In genomic region chr19:49468199-49468598, GRCh38 we compare ENCODE assay signal across 12 cellular contexts. TPM values are rescaled to one million over a fixed set of nuclear protein-coding genes. Genes with fewer than 3 reads are reported as not detected.
DNase-seq lines count a peak whose midpoint lies in the region; ATAC-seq and TF ChIP-seq lines count a peak whose summit lies in the region.
"Had no signal": no experiment of that assay in that cellular context is flagged by ENCODE, and none has a peak within 500 bp of the region (broad histone marks: within the 10 kb centered on the region; RNA-seq: fewer than 3 reads in every experiment).

No MANE protein-coding gene starts in this region.

- CTCF ChIA-PET in HEK293 (lab: Yijun Ruan, JAX), result no interaction called here

- no peak overlapping the region for H3K4me3 Mint-ChIP-seq in dendritic cell treated with granulocyte-macrophage colony-stimulating factor and Interleukin-4, amounts not matched to agents 40 ng/mL and 50 ng/mL, for 4 days

- no peaks in the 10 kb centered on the region for H3K27me3 ChIP-seq in BLaER1 treated with 17β-estradiol and CSF1 and Interleukin-3, amounts not matched to agents 10 nM and 100 nM
- H3K27me3 ChIP-seq in parathyroid adenoma (ENCODE audit: control insufficient read depth, insufficient read depth, low read length) (no peaks in the 10 kb centered on the region), smooth muscle cell (ENCODE audit: low read depth) (no peaks in the 10 kb centered on the region)
- H3K27me3 ChIP-seq: SJCRH30 had no signal

- intact Hi-C loops in dendritic cell treated with granulocyte-macrophage colony-stimulating factor and Interleukin-4, amounts not matched to agents 40 ng/mL and 50 ng/mL, for 4 days (cut with micrococcal nuclease), result no loop called here

- DNase-seq in smooth muscle cell (lab: John Stamatoyannopoulos, UW; ENCODE audit: unreplicated experiment), result no peak
- no peak for DNase-seq in NCI-H69 (lab: John Stamatoyannopoulos, UW)
- DNase-seq in AG20443 (ENCODE audit: low spot score), result no peak
- DNase-seq: NCI-H510A treated with DMSO at 0.1 percent for 48 hours had no signal

- H3K9ac ChIP-seq in BLaER1 treated with 17β-estradiol and CSF1 and Interleukin-3, amounts not matched to agents 10 nM and 100 nM, result peak overlapping the region; percentile 12 to 68 (median 53); a peak in 20 of 22 replicates
- no peak overlapping the region for H3K9ac ChIP-seq in parathyroid adenoma
- H3K9ac ChIP-seq in smooth muscle cell (ENCODE audit: low read depth), result no peak overlapping the region

- H3K4me3 ChIP-seq in BLaER1 treated with 17β-estradiol and CSF1 and Interleukin-3, amounts not matched to agents 10 nM and 100 nM, result peak overlapping the region in 3 of 10 experiments; percentile 31 to 45 (median 39); a peak in 4 of 20 replicates
- H3K4me3 ChIP-seq in HEK293 (ENCODE audit: low read depth, low read length) (no peak overlapping the region), parathyroid adenoma (ENCODE audit: low read depth, low read length) (no peak overlapping the region), smooth muscle cell (no peak overlapping the region)
- H3K4me3 ChIP-seq: SJCRH30 had no signal

- peak overlapping the region; percentile 72 to 94 (median 90) for H3K4me2 ChIP-seq in BLaER1 treated with 17β-estradiol and CSF1 and Interleukin-3, amounts not matched to agents 10 nM and 100 nM
- H3K4me2 ChIP-seq in parathyroid adenoma (ENCODE audit: low read length) (no peak overlapping the region), smooth muscle cell (no peak overlapping the region)

- peaks cover 76% of the 10 kb centered on the region for H3K36me3 Mint-ChIP-seq in dendritic cell treated with granulocyte-macrophage colony-stimulating factor and Interleukin-4, amounts not matched to agents 40 ng/mL and 50 ng/mL, for 4 days (ENCODE audit: low read depth)

- H3K27ac ChIP-seq in BLaER1 treated with 17β-estradiol and CSF1 and Interleukin-3, amounts not matched to agents 10 nM and 100 nM, result peak overlapping the region in 10 of 11 experiments; percentile 67 to 82 (median 78); a peak in 21 of 22 replicates
- H3K27ac ChIP-seq in HEK293 (ENCODE audit: extremely low read depth, low read depth, low read length) (peak overlapping the region; percentile 40; the same call in 1 of the 2 replicates), parathyroid adenoma (peak overlapping the region; percentile 43), smooth muscle cell (ENCODE audit: low read depth) (no peak overlapping the region)
- H3K27ac ChIP-seq: SJCRH30 had no signal

- peak overlapping the region; percentile 71 for H3K27ac Mint-ChIP-seq in dendritic cell treated with granulocyte-macrophage colony-stimulating factor and Interleukin-4, amounts not matched to agents 40 ng/mL and 50 ng/mL, for 4 days

- no peaks in the 10 kb centered on the region for H3K27me3 Mint-ChIP-seq in dendritic cell treated with granulocyte-macrophage colony-stimulating factor and Interleukin-4, amounts not matched to agents 40 ng/mL and 50 ng/mL, for 4 days

- H3K36me3 ChIP-seq in BLaER1 treated with 17β-estradiol and CSF1 and Interleukin-3, amounts not matched to agents 10 nM and 100 nM, result peaks cover 31 to 44% (median 36%) of the 10 kb centered on the region in 11 experiments
- H3K36me3 ChIP-seq in HEK293 (ENCODE audit: control insufficient read depth in 2 of 2, insufficient read depth in 1 of 2, low read length in 2 of 2) (peaks cover 6 to 13% of the 10 kb centered on the region in 2 experiments; a peak in 2 of 3 replicates), parathyroid adenoma (ENCODE audit: control insufficient read depth, insufficient read depth, low read length) (no peaks in the 10 kb centered on the region), smooth muscle cell (ENCODE audit: low read depth) (no peaks in the 10 kb centered on the region)
- H3K36me3 ChIP-seq: SJCRH30 had no signal

- no peaks in the 10 kb centered on the region for H3K79me2 ChIP-seq in parathyroid adenoma
- no peaks in the 10 kb centered on the region for H3K79me2 ChIP-seq in smooth muscle cell (ENCODE audit: low read depth)

- H4K20me1 ChIP-seq in BLaER1 treated with 17β-estradiol and CSF1 and Interleukin-3, amounts not matched to agents 10 nM and 100 nM, result peaks cover 0 to 15% (median 0%) of the 10 kb centered on the region in 11 experiments; a peak in 6 of 22 replicates
- H4K20me1 ChIP-seq in smooth muscle cell (ENCODE audit: low read depth), result no peaks in the 10 kb centered on the region

- no peak overlapping the region for H2AFZ ChIP-seq in parathyroid adenoma
- H2AFZ ChIP-seq in smooth muscle cell (ENCODE audit: low read depth), result no peak overlapping the region

- ATAC-seq in GM18498 (IDR thresholded peaks at IDR 0.05; ENCODE audit: unreplicated experiment), result no peak

- no peaks in the 10 kb centered on the region for H3K9me3 Mint-ChIP-seq in dendritic cell treated with granulocyte-macrophage colony-stimulating factor and Interleukin-4, amounts not matched to agents 40 ng/mL and 50 ng/mL, for 4 days

- TF ChIP-seq CTCF in HEK293 (tag by site-specific recombination; IDR thresholded peaks at IDR 0.05) (no peak), parathyroid adenoma (IDR thresholded peaks at IDR 0.05) (no peak), smooth muscle cell (IDR thresholded peaks at IDR 0.05; ENCODE audit: borderline replicate concordance, insufficient read depth, poor library complexity, severe bottlenecking) (no peak)

- no peaks in the 10 kb centered on the region for H3K9me3 ChIP-seq in BLaER1 treated with 17β-estradiol and CSF1 and Interleukin-3, amounts not matched to agents 10 nM and 100 nM (replicated peaks in 1 of 11)
- H3K9me3 ChIP-seq in HEK293 (ENCODE audit: control insufficient read depth, insufficient read depth, low read depth, low read length) (no peaks in the 10 kb centered on the region), parathyroid adenoma (ENCODE audit: control insufficient read depth, low read length) (no peaks in the 10 kb centered on the region), smooth muscle cell (replicated peaks; ENCODE audit: low read depth) (no peaks in the 10 kb centered on the region)
- H3K9me3 ChIP-seq: SJCRH30 had no signal

- POLR2A ChIA-PET in HEK293 (lab: Yijun Ruan, JAX), result no interaction called here

- 84% methylated on average over 19 of the region's 19 CpGs for WGBS in smooth muscle cell (ENCODE audit: low lambda C conversion rate)

- peaks cover 48 to 77% (median 69%) of the 10 kb centered on the region in 10 experiments for H3K4me1 ChIP-seq in BLaER1 treated with 17β-estradiol and CSF1 and Interleukin-3, amounts not matched to agents 10 nM and 100 nM
- 0 out of 2 replicates have a peak, but pooled peaks cover 5% of the 10 kb centered on the region for H3K4me1 ChIP-seq in HEK293 (ENCODE audit: control insufficient read depth, insufficient read depth, low read length)
- H3K4me1 ChIP-seq in parathyroid adenoma, result no peaks in the 10 kb centered on the region
- H3K4me1 ChIP-seq in smooth muscle cell (ENCODE audit: low read depth), result no peaks in the 10 kb centered on the region

- no peaks in the 10 kb centered on the region for H3F3A ChIP-seq in smooth muscle cell (ENCODE audit: low read depth)

- peaks cover 34% of the 10 kb centered on the region for H3K4me1 Mint-ChIP-seq in dendritic cell treated with granulocyte-macrophage colony-stimulating factor and Interleukin-4, amounts not matched to agents 40 ng/mL and 50 ng/mL, for 4 days (ENCODE audit: low read depth)

TF ChIP-seq in HEK293, 187 proteins besides CTCF, POLR2A, EP300 and RAD21 (continues in another document):
- no peak for TF ChIP-seq ZNF558 (tag by site-specific recombination; IDR thresholded peaks at IDR 0.05)
- TF ChIP-seq ZNF580 (tag by site-specific recombination; IDR thresholded peaks at IDR 0.05), result no peak
- TF ChIP-seq ZBTB21 (tag by site-specific recombination; IDR thresholded peaks at IDR 0.05), result no peak
- no peak for TF ChIP-seq ZNF571 (tag by site-specific recombination; IDR thresholded peaks at IDR 0.05)
- no peak for TF ChIP-seq ZNF621 (tag by site-specific recombination; IDR thresholded peaks at IDR 0.05)

RNA-seq across cellular contexts. Expression of gene FLT3LG, which starts 5.8 kb away (rescaled TPM):
- 0.27 and 0.45 TPM in 2 replicates for total RNA-seq in smooth muscle cell
- polyA plus RNA-seq in smooth muscle cell, result 0.85 and 2.0 TPM in 2 replicates
- polyA plus RNA-seq: neural cell had no signal

RNA-seq across cellular contexts. Expression of gene ALDH16A1, which starts 15.2 kb away (rescaled TPM):
- total RNA-seq in smooth muscle cell, result 10.5 and 18.6 TPM in 2 replicates
- 24.6 and 24.7 TPM in 2 replicates for polyA plus RNA-seq in smooth muscle cell

RNA-seq across cellular contexts. Expression of gene PIH1D1, which starts 16.6 kb away (rescaled TPM):
- total RNA-seq in smooth muscle cell, result 54.7 and 77.1 TPM in 2 replicates
- polyA plus RNA-seq in smooth muscle cell, result 84.9 and 89.8 TPM in 2 replicates

RNA-seq across cellular contexts. Expression of gene RPL13A, which starts 19.2 kb away (rescaled TPM):
- total RNA-seq in smooth muscle cell, result 1,134 and 1,154 TPM in 2 replicates
- 732 and 818 TPM in 2 replicates for polyA plus RNA-seq in smooth muscle cell

RNA-seq across cellular contexts. Expression of gene SLC17A7, which starts 26.9 kb away (rescaled TPM):
- 0.04 and 0.54 TPM in 2 replicates for total RNA-seq in smooth muscle cell
- 0.39 TPM in 1 of 2 replicates, not detected in the other for polyA plus RNA-seq in smooth muscle cell
- total RNA-seq: M059J had no signal

Comparison
In these comparisons a context has a peak if more than half of its experiments do, and no peak if none do; other contexts are left out.
1. H3K4me2 ChIP-seq: peak in BLaER1 treated with 17β-estradiol and CSF1 and Interleukin-3, amounts not matched to agents 10 nM and 100 nM (11 of 11); none in parathyroid adenoma (single experiment) and smooth muscle cell (single experiment).
2. H3K9ac ChIP-seq: peak in BLaER1 treated with 17β-estradiol and CSF1 and Interleukin-3, amounts not matched to agents 10 nM and 100 nM (11 of 11); none in parathyroid adenoma (single experiment) and smooth muscle cell (single experiment).